In the genomic region with DNA sequence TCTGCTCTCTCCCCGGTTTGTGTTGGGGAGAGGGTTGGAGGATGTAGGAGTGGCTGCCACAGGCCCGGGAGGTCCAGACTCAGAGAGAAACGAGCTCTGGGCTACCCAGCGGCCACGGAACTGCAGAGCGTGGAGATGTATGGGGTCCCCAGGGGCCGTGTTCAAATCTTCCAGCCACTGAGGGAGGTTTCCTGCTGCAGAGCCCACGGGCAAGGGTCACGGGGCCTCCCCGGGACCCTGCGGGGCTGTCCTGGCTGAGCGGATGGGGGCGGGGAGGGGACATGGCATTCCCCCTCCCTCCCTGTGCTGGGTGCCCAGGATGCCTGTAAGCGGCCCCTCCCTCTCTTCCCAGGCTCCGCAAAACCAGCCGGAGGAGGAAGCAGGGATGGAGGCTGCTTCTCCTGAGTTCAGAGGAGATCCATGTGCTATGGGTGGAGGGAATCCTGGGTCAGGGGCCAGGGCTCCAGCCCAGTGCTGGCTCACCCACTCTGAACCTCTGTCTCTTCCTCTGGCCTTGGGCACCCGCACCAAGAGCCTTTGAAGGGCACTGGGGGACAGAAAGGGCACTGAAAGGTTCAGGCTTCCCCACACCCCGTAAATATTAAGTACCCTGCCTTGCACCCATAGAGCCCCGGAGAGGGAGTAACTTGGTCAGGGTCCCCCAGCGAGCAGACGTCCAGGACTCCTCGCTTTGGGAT, we compare ENCODE assay signal across 1 cellular context.
TF ChIP-seq lines count a peak whose summit lies in the region.

No MANE protein-coding gene starts in this region.

TF ChIP-seq in HCT116, 20 proteins besides CTCF, POLR2A, EP300 and RAD21 (continued from another document):
- TF ChIP-seq, protein P1, sequence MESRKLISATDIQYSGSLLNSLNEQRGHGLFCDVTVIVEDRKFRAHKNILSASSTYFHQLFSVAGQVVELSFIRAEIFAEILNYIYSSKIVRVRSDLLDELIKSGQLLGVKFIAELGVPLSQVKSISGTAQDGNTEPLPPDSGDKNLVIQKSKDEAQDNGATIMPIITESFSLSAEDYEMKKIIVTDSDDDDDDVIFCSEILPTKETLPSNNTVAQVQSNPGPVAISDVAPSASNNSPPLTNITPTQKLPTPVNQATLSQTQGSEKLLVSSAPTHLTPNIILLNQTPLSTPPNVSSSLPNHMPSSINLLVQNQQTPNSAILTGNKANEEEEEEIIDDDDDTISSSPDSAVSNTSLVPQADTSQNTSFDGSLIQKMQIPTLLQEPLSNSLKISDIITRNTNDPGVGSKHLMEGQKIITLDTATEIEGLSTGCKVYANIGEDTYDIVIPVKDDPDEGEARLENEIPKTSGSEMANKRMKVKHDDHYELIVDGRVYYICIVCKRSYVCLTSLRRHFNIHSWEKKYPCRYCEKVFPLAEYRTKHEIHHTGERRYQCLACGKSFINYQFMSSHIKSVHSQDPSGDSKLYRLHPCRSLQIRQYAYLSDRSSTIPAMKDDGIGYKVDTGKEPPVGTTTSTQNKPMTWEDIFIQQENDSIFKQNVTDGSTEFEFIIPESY (IDR thresholded peaks at IDR 0.05; ENCODE audit: extremely low read depth, insufficient replicate concordance, low read length): no peak
- TF ChIP-seq CEBPB (IDR thresholded peaks at IDR 0.05; ENCODE audit: low read depth): no peak
- TF ChIP-seq, protein P2, sequence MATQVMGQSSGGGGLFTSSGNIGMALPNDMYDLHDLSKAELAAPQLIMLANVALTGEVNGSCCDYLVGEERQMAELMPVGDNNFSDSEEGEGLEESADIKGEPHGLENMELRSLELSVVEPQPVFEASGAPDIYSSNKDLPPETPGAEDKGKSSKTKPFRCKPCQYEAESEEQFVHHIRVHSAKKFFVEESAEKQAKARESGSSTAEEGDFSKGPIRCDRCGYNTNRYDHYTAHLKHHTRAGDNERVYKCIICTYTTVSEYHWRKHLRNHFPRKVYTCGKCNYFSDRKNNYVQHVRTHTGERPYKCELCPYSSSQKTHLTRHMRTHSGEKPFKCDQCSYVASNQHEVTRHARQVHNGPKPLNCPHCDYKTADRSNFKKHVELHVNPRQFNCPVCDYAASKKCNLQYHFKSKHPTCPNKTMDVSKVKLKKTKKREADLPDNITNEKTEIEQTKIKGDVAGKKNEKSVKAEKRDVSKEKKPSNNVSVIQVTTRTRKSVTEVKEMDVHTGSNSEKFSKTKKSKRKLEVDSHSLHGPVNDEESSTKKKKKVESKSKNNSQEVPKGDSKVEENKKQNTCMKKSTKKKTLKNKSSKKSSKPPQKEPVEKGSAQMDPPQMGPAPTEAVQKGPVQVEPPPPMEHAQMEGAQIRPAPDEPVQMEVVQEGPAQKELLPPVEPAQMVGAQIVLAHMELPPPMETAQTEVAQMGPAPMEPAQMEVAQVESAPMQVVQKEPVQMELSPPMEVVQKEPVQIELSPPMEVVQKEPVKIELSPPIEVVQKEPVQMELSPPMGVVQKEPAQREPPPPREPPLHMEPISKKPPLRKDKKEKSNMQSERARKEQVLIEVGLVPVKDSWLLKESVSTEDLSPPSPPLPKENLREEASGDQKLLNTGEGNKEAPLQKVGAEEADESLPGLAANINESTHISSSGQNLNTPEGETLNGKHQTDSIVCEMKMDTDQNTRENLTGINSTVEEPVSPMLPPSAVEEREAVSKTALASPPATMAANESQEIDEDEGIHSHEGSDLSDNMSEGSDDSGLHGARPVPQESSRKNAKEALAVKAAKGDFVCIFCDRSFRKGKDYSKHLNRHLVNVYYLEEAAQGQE (IDR thresholded peaks at IDR 0.05; ENCODE audit: low read depth): no peak
- TF ChIP-seq EZH2phosphoT487 (IDR thresholded peaks at IDR 0.05; ENCODE audit: borderline replicate concordance): no peak
- TF ChIP-seq POLR2AphosphoS5 (IDR thresholded peaks at IDR 0.05; ENCODE audit: low read depth, low read length): no peak
- no peak for TF ChIP-seq ATF3 (IDR thresholded peaks at IDR 0.05)
- TF ChIP-seq EGR1 (IDR thresholded peaks at IDR 0.05; ENCODE audit: low read depth): no peak
- no peak for TF ChIP-seq TCF7L2 (IDR thresholded peaks at IDR 0.05; ENCODE audit: borderline replicate concordance, extremely low read depth, insufficient read depth, insufficient read length)
- no peak for TF ChIP-seq JUND (IDR thresholded peaks at IDR 0.05)
- no peak for TF ChIP-seq SP1 (IDR thresholded peaks at IDR 0.05; ENCODE audit: low read depth)
